ENCODE assay signal across 10 cellular contexts in genomic region chr17:4585203-4585939, GRCh38. TPM values are rescaled to one million over a fixed set of nuclear protein-coding genes. Genes with fewer than 3 reads are reported as not detected.
A peak's percentile ranks its signal among the peaks of the same experiment; 100 is the strongest.
DNase-seq lines count a peak whose midpoint lies in the region; ATAC-seq and TF ChIP-seq lines count a peak whose summit lies in the region.
"Had no signal": no experiment of that assay in that cellular context is flagged by ENCODE, and none has a peak within 500 bp of the region (broad histone marks: within the 10 kb centered on the region; RNA-seq: fewer than 3 reads in every experiment).

No MANE protein-coding gene starts in this region.

- H3K4me3 ChIP-seq in coronary artery: peak overlapping the region; percentile 67
- peak overlapping the region; percentile 41 for H3K4me3 ChIP-seq in mesodermal cell (ENCODE audit: extremely low read depth, insufficient read depth, low read length, poor library complexity, severe bottlenecking)
- H3K4me3 ChIP-seq in testis: peak overlapping the region; percentile 12 to 44

- H3K4me1 Mint-ChIP-seq in activated naive CD4-positive, alpha-beta T cell treated with anti-CD3 and anti-CD28 coated beads, Interleukin-2, amount 50 U/mL, for 24 hours: peaks cover 10% of the 10 kb centered on the region

- ATAC-seq in activated naive CD4-positive, alpha-beta T cell treated with anti-CD3 and anti-CD28 coated beads, Interleukin-2, amount 50 U/mL, for 72 hours: no peak
- ATAC-seq in GM18519 (IDR thresholded peaks at IDR 0.05; ENCODE audit: low FRiP score, unreplicated experiment): no peak

- TF ChIP-seq POLR2A in testis (IDR thresholded peaks at IDR 0.05): no peak

- H3K27me3 ChIP-seq in testis: no peaks in the 10 kb centered on the region

- H3K4me1 ChIP-seq in mesodermal cell (ENCODE audit: control insufficient read depth, insufficient read depth, low read length, poor library complexity, severe bottlenecking) (peaks cover 21% of the 10 kb centered on the region), testis (peaks cover 6% of the 10 kb centered on the region)

- no peaks in the 10 kb centered on the region for H3K9me3 ChIP-seq in mesodermal cell (ENCODE audit: control insufficient read depth, low read length)
- H3K9me3 ChIP-seq in testis: no peaks in the 10 kb centered on the region

- intact Hi-C loops in testis (cut with DNase I; ENCODE audit: low total_unique reads): no loop called here

- no peaks in the 10 kb centered on the region for H3K36me3 Mint-ChIP-seq in activated naive CD4-positive, alpha-beta T cell treated with anti-CD3 and anti-CD28 coated beads, Interleukin-2, amount 50 U/mL, for 24 hours
- H3K36me3 Mint-ChIP-seq in activated naive CD4-positive, alpha-beta T cell treated with anti-CD3 and anti-CD28 coated beads, Interleukin-2, amount 50 U/mL, for 72 hours: no peaks in the 10 kb centered on the region

- H3K36me3 ChIP-seq in mesodermal cell (ENCODE audit: control insufficient read depth, insufficient read depth, low read length): no peaks in the 10 kb centered on the region
- no peaks in the 10 kb centered on the region for H3K36me3 ChIP-seq in testis (ENCODE audit: low read depth, missing control alignments)

- no peaks in the 10 kb centered on the region for H3K9me3 Mint-ChIP-seq in activated naive CD4-positive, alpha-beta T cell treated with anti-CD3 and anti-CD28 coated beads, Interleukin-2, amount 50 U/mL, for 24 hours
- H3K9me3 Mint-ChIP-seq in activated naive CD4-positive, alpha-beta T cell treated with anti-CD3 and anti-CD28 coated beads, Interleukin-2, amount 50 U/mL, for 72 hours: no peaks in the 10 kb centered on the region
- H3K9me3 Mint-ChIP-seq: activated CD4-positive, alpha-beta T cell treated with anti-CD3 and anti-CD28 coated beads, Interleukin-2, amount 10 ng/mL, durations not matched to agents 7 days and 5 days had no signal

- no peak for TF ChIP-seq CTCF in coronary artery (IDR thresholded peaks at IDR 0.05)
- TF ChIP-seq CTCF in testis (IDR thresholded peaks at IDR 0.05): no peak

- DNase-seq in activated naive CD4-positive, alpha-beta T cell treated with anti-CD3 and anti-CD28 coated beads, Interleukin-2, amount 50 U/mL, for 72 hours (ENCODE audit: low spot score in 2 of 2): no peak
- DNase-seq in coronary artery (ENCODE audit: low spot score) (no peak), testis (no peak), NCI-H345 treated with DMSO at 0.1 percent for 48 hours (lab: John Stamatoyannopoulos, UW; ENCODE audit: unreplicated experiment) (no peak), DMS 273 treated with DMSO at 0.1 percent for 48 hours (lab: John Stamatoyannopoulos, UW) (no peak)
- DNase-seq: activated CD4-positive, alpha-beta T cell treated with anti-CD3 and anti-CD28 coated beads, Interleukin-2, amount 10 ng/mL, durations not matched to agents 7 days and 5 days had no signal

- WGBS in mesodermal cell (ENCODE audit: insufficient coverage in 2 of 2), 2 experiments: 54 to 61% methylated on average over 20 to 24 of the region's 28 CpGs
- 42 to 50% methylated on average over 16 to 28 of the region's 28 CpGs for WGBS in testis, 2 donors

- H3K4me3 Mint-ChIP-seq in activated naive CD4-positive, alpha-beta T cell treated with anti-CD3 and anti-CD28 coated beads, Interleukin-2, amount 50 U/mL, for 24 hours: peak overlapping the region; percentile 78
- H3K4me3 Mint-ChIP-seq: activated CD4-positive, alpha-beta T cell treated with anti-CD3 and anti-CD28 coated beads, Interleukin-2, amount 10 ng/mL, durations not matched to agents 7 days and 5 days had no signal

- no peak overlapping the region for H3K27ac Mint-ChIP-seq in activated naive CD4-positive, alpha-beta T cell treated with anti-CD3 and anti-CD28 coated beads, Interleukin-2, amount 50 U/mL, for 24 hours
- H3K27ac Mint-ChIP-seq in activated naive CD4-positive, alpha-beta T cell treated with anti-CD3 and anti-CD28 coated beads, Interleukin-2, amount 50 U/mL, for 72 hours: no peak overlapping the region
- H3K27ac Mint-ChIP-seq: activated CD4-positive, alpha-beta T cell treated with anti-CD3 and anti-CD28 coated beads, Interleukin-2, amount 10 ng/mL, durations not matched to agents 7 days and 5 days had no signal

- H3K27me3 Mint-ChIP-seq in activated naive CD4-positive, alpha-beta T cell treated with anti-CD3 and anti-CD28 coated beads, Interleukin-2, amount 50 U/mL, for 24 hours: peaks cover 18% of the 10 kb centered on the region

- H3K27ac ChIP-seq in coronary artery (no peak overlapping the region), mesodermal cell (ENCODE audit: low read depth, low read length, severe bottlenecking) (no peak overlapping the region), testis (no peak overlapping the region)

RNA-seq across cellular contexts. Expression of gene SMTNL2, which starts 1.0 kb away (rescaled TPM):
- total RNA-seq in activated naive CD4-positive, alpha-beta T cell treated with anti-CD3 and anti-CD28 coated beads, Interleukin-2, amount 50 U/mL, for 72 hours: not detected
- polyA plus RNA-seq in mesodermal cell (2013, experiment 1 of 2): 12.7 TPM
- polyA plus RNA-seq in mesodermal cell (2013, experiment 2 of 2): 12.1 TPM
- 1 to 10 TPM; 2.6 to 4.3 TPM for total RNA-seq in testis
- polyA plus RNA-seq in testis (ENCODE audit: insufficient read depth, low read depth, low replicate concordance): 6.9 TPM
- total RNA-seq: activated CD4-positive, alpha-beta T cell treated with anti-CD3 and anti-CD28 coated beads, Interleukin-2, amount 10 ng/mL, durations not matched to agents 7 days and 5 days; HT-29 had no signal

RNA-seq across cellular contexts. Expression of gene GGT6, which starts 25.0 kb away (rescaled TPM):
- not detected for total RNA-seq in activated naive CD4-positive, alpha-beta T cell treated with anti-CD3 and anti-CD28 coated beads, Interleukin-2, amount 50 U/mL, for 72 hours
- not detected for polyA plus RNA-seq in mesodermal cell (2013, experiment 1 of 2)
- polyA plus RNA-seq in mesodermal cell (2013, experiment 2 of 2): not detected
- 1 to 10 TPM; 3.8 to 5.9 TPM for total RNA-seq in testis
- 2.5 TPM for polyA plus RNA-seq in testis (ENCODE audit: insufficient read depth, low read depth, low replicate concordance)
- total RNA-seq: activated CD4-positive, alpha-beta T cell treated with anti-CD3 and anti-CD28 coated beads, Interleukin-2, amount 10 ng/mL, durations not matched to agents 7 days and 5 days had no signal

RNA-seq across cellular contexts. Expression of gene MYBBP1A, which starts 30.2 kb away (rescaled TPM):
- total RNA-seq in activated naive CD4-positive, alpha-beta T cell treated with anti-CD3 and anti-CD28 coated beads, Interleukin-2, amount 50 U/mL, for 72 hours: 10 to 100 TPM; 62.3 to 71.3 TPM
- polyA plus RNA-seq in mesodermal cell (2013, experiment 1 of 2): 23.6 TPM
- polyA plus RNA-seq in mesodermal cell (2013, experiment 2 of 2): 19.7 TPM
- 10 to 100 TPM; 74.1 to 78.9 TPM for total RNA-seq in testis
- 32.9 TPM for polyA plus RNA-seq in testis (ENCODE audit: insufficient read depth, low read depth, low replicate concordance)

RNA-seq across cellular contexts. Expression of gene ALOX15, which starts 56.1 kb away (rescaled TPM):
- total RNA-seq in activated naive CD4-positive, alpha-beta T cell treated with anti-CD3 and anti-CD28 coated beads, Interleukin-2, amount 50 U/mL, for 72 hours: under 1 TPM in 1 of 2 donors, not detected in 1; 0.14 TPM
- 4.2 TPM for polyA plus RNA-seq in mesodermal cell (2013, experiment 1 of 2)
- 6.6 TPM for polyA plus RNA-seq in mesodermal cell (2013, experiment 2 of 2)
- 1 to 10 TPM; 1.3 to 2.4 TPM for total RNA-seq in testis
- polyA plus RNA-seq in testis (ENCODE audit: insufficient read depth, low read depth, low replicate concordance): 5.2 TPM

Comparison
In these comparisons a context has a peak if more than half of its experiments do, and no peak if none do; other contexts are left out.
1. RNA of gene GGT6, which starts 25.0 kb away (total RNA-seq): 3.8 to 5.9 TPM in testis; not detected in activated naive CD4-positive, alpha-beta T cell treated with anti-CD3 and anti-CD28 coated beads, Interleukin-2, amount 50 U/mL, for 72 hours; every median in the first group is over 4 times any median in the second.
2. Peak in every context shown above with its lines, with median percentiles within 50 percentile points of each other: H3K4me3 ChIP-seq.